ENCODE assay signal across 19 cellular contexts in the genomic region with DNA sequence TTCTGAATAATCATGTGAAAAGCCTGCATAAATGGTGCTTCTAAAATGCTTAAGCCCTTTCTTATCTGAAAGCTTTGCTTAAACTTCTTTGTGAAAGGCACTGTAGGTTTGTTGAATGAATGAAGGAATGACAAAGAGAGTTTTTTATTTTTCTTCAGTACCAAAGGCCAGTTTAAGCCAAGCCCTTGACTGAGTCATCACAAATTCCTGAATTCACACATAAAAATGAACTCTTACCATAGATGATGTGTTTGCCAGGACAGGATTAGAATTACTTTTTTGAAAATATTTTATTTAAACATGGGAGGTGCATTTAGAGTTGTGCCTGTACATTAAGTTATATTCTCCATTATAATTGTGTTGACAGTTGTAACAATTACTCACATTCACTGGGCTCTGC.
DNase-seq lines count a peak whose midpoint lies in the region; ATAC-seq and TF ChIP-seq lines count a peak whose summit lies in the region.
"Had no signal": no experiment of that assay in that cellular context is flagged by ENCODE, and none has a peak within 500 bp of the region (broad histone marks: within the 10 kb centered on the region; RNA-seq: fewer than 3 reads in every experiment).

No MANE protein-coding gene starts in this region.

- no peaks in the 10 kb centered on the region for H3K4me1 ChIP-seq in uterus
- H3K4me1 ChIP-seq: body of pancreas, testis had no signal

- in situ Hi-C loops in astrocyte of the spinal cord (cut with HindIII; ENCODE audit: low sequenced_read_pairs), result no loop called here

- ATAC-seq in HG02973 (IDR thresholded peaks at IDR 0.05; ENCODE audit: unreplicated experiment), result no peak
- ATAC-seq: activated CD8-positive, alpha-beta T cell treated with anti-CD3 and anti-CD28 coated beads, Interleukin-2, amount 10 ng/mL, durations not matched to agents 7 days and 5 days; body of pancreas; GM23338 had no signal

- no peaks in the 10 kb centered on the region for H3K36me3 ChIP-seq in uterus

- no peak for TF ChIP-seq CTCF in astrocyte of the spinal cord (IDR thresholded peaks at IDR 0.05; ENCODE audit: low read depth, low read length)
- TF ChIP-seq CTCF in uterus (IDR thresholded peaks at IDR 0.05), result no peak
- no peak for TF ChIP-seq CTCF in GM10266 (IDR thresholded peaks at IDR 0.05; ENCODE audit: control insufficient read depth, insufficient read depth, low read depth, missing control alignments)

- TF ChIP-seq POLR2A in uterus (IDR thresholded peaks at IDR 0.05), result no peak

- DNase-seq in HS-27A (ENCODE audit: low read depth), result peak; percentile 26
- peak; percentile 20 for DNase-seq in astrocyte of the spinal cord (ENCODE audit: low read depth, low spot score)
- peak; percentile 6 for DNase-seq in kidney tubule cell (ENCODE audit: low spot score)
- no peak for DNase-seq in uterus
- no peak for DNase-seq in mucosa of gallbladder (ENCODE audit: low spot score)
- DNase-seq in GM10266 (ENCODE audit: extremely low spot score), result no peak
- DNase-seq: activated CD8-positive, alpha-beta T cell treated with anti-CD3 and anti-CD28 coated beads, Interleukin-2, amount 10 ng/mL, durations not matched to agents 7 days and 5 days; activated effector memory CD4-positive, alpha-beta T cell treated with Interleukin-2 at 50 U/mL for 16 hours; body of pancreas; CD8-positive, alpha-beta memory T cell; effector memory CD4-positive, alpha-beta T cell; GDM1; NCI-H526 treated with DMSO at 0.1 percent for 48 hours; posterior cingulate gyrus; testis had no signal

- H3K4me3 ChIP-seq in astrocyte of the spinal cord (ENCODE audit: low read depth, low read length) (no peak overlapping the region), uterus (no peak overlapping the region)
- H3K4me3 ChIP-seq: body of pancreas, GM23338, PC-9, testis had no signal

- peak overlapping the region; percentile 35 to 56 for H3K27ac ChIP-seq in uterus
- H3K27ac ChIP-seq: body of pancreas, PC-9, VCaP had no signal

- H3K27me3 ChIP-seq in uterus, result no peaks in the 10 kb centered on the region
- H3K27me3 ChIP-seq: body of pancreas, testis had no signal

- intact Hi-C loops in uterus (cut with DNase I; ENCODE audit: low total_unique reads), result no loop called here

- no peaks in the 10 kb centered on the region for H3K9me3 ChIP-seq in uterus
- H3K9me3 ChIP-seq: body of pancreas, testis had no signal

Comparison
In these comparisons a context has a peak if more than half of its experiments do, and no peak if none do; other contexts are left out.
1. DNase-seq: peak in HS-27A (single experiment), astrocyte of the spinal cord (single experiment) and kidney tubule cell (single experiment); none in uterus (0 of 2), mucosa of gallbladder (single experiment) and GM10266 (single experiment).